8 cellular contexts compared by ENCODE assay signal in genomic region chr2:108652187-108652931, GRCh38.
A peak's percentile ranks its signal among the peaks of the same experiment; 100 is the strongest.
DNase-seq lines count a peak whose midpoint lies in the region; ATAC-seq and TF ChIP-seq lines count a peak whose summit lies in the region.
"Not testable (repeated sequence)": the region's sequence is repeated elsewhere in the genome, so short reads cannot be mapped to it uniquely, and the experiment has no call there.

No MANE protein-coding gene starts in this region.

- peak overlapping the region; percentile 59 for H3K4me3 Mint-ChIP-seq in CD8-positive, alpha-beta T cell
- H3K4me3 Mint-ChIP-seq in activated CD4-positive, alpha-beta T cell treated with anti-CD3 and anti-CD28 coated beads, Interleukin-2, amount 10 ng/mL, durations not matched to agents 24 days and 14 days, result peak overlapping the region; percentile 77

- not testable (repeated sequence) for H3K36me3 ChIP-seq in CD8-positive, alpha-beta T cell (ENCODE audit: insufficient read depth, low read length); mammary epithelial cell (ENCODE audit: insufficient read depth, low read length); kidney epithelial cell (ENCODE audit: control insufficient read depth, insufficient read depth, low read length)

- 82% methylated on average over 6 of the region's 7 CpGs for WGBS in mammary epithelial cell (ENCODE audit: low coverage, missing lambda C conversion rate)

- in situ Hi-C loops in mammary epithelial cell (cut with MboI; ENCODE audit: low sequenced_read_pairs in 2 of 2), result not testable (repeated sequence)

- not testable (repeated sequence) for H4K20me1 ChIP-seq in mammary epithelial cell (ENCODE audit: insufficient read depth, low read length)

- peaks cover 15% of the 10 kb centered on the region for H3K4me1 ChIP-seq in CD8-positive, alpha-beta T cell (ENCODE audit: insufficient read depth, low read length)
- H3K4me1 ChIP-seq in mammary epithelial cell (ENCODE audit: insufficient read depth, low read length), result not testable (repeated sequence)

- H3K27ac Mint-ChIP-seq in CD8-positive, alpha-beta T cell, result peak overlapping the region; percentile 49
- peak overlapping the region; percentile 94 for H3K27ac Mint-ChIP-seq in activated CD4-positive, alpha-beta T cell treated with anti-CD3 and anti-CD28 coated beads, Interleukin-2, amount 10 ng/mL, durations not matched to agents 24 days and 14 days

- DNase-seq in CD8-positive, alpha-beta T cell, result peak in 4 of 7 experiments; percentile 5 to 32 (median 16)
- peak; percentile 84 for DNase-seq in NOMO-1 treated with DMSO at 0.1 percent for 48 hours (lab: John Stamatoyannopoulos, UW; ENCODE audit: unreplicated experiment)
- peak; percentile 89 for DNase-seq in activated CD4-positive, alpha-beta T cell treated with anti-CD3 and anti-CD28 coated beads, Interleukin-2, amount 10 ng/mL, durations not matched to agents 24 days and 14 days
- DNase-seq in mammary epithelial cell, result peak; percentile 67
- DNase-seq in kidney epithelial cell (ENCODE audit: low read depth), result peak; percentile 85
- peak; percentile 27 to 30 for DNase-seq in stimulated activated CD4-positive, alpha-beta T cell treated with anti-CD3 and anti-CD28 coated beads, Interleukin-2, amount 100 ng/mL, for 48 hours

- not testable (repeated sequence) for H3K9me3 Mint-ChIP-seq in CD8-positive, alpha-beta T cell; activated CD4-positive, alpha-beta T cell treated with anti-CD3 and anti-CD28 coated beads, Interleukin-2, amount 10 ng/mL, durations not matched to agents 24 days and 14 days

- POLR2A ChIA-PET in CD8-positive, alpha-beta T cell (lab: Charles Lee), result not testable (repeated sequence)

- intact Hi-C loops in CD8-positive, alpha-beta T cell (cut with DNase I, micrococcal nuclease); mammary epithelial cell (cut with micrococcal nuclease): not testable (repeated sequence)
- intact Hi-C loops in activated CD4-positive, alpha-beta T cell treated with anti-CD3 and anti-CD28 coated beads, Interleukin-2, amount 10 ng/mL, durations not matched to agents 24 days and 14 days (cut with micrococcal nuclease), result loop anchor here (5.0 kb wide), 1 partner anchor 205 kb away; the partner anchor contains the start of gene GCC2

- not testable (repeated sequence) for H2AFZ ChIP-seq in mammary epithelial cell (ENCODE audit: low read depth, low read length)

- H3K79me2 ChIP-seq in mammary epithelial cell (ENCODE audit: insufficient read depth, low read length), result not testable (repeated sequence)

- dilution Hi-C loops in mammary epithelial cell (cut with HindIII; ENCODE audit: low sequenced_read_pairs), result not testable (repeated sequence)

- H3K27ac ChIP-seq in CD8-positive, alpha-beta T cell (ENCODE audit: low read depth, low read length), result not testable (repeated sequence)
- peak overlapping the region; percentile 36 for H3K27ac ChIP-seq in mammary epithelial cell (ENCODE audit: insufficient read depth, low read depth, low read length)

- not testable (repeated sequence) for H3K4me2 ChIP-seq in mammary epithelial cell (ENCODE audit: insufficient read depth, low read depth, low read length)

- not testable (repeated sequence) for TF ChIP-seq CTCF in CD8-positive, alpha-beta T cell (IDR thresholded peaks at IDR 0.05); mammary epithelial cell (conservative IDR thresholded peaks at IDR 0.05 in 1 of 2, IDR thresholded peaks at IDR 0.05 in 1 of 2; ENCODE audit: extremely low read depth in 1 of 2, insufficient read depth in 1 of 2, low read depth in 1 of 2, low read length in 2 of 2); kidney epithelial cell (IDR thresholded peaks at IDR 0.05; ENCODE audit: insufficient read depth, low read length, poor library complexity, severe bottlenecking)

- H3K4me3 ChIP-seq in CD8-positive, alpha-beta T cell (ENCODE audit: low read depth, low read length); mammary epithelial cell (replicated peaks in 1 of 3; ENCODE audit: insufficient read depth in 1 of 3, low read depth in 2 of 3, low read length in 3 of 3); kidney epithelial cell (ENCODE audit: low read depth, low read length): not testable (repeated sequence)

- H3K27me3 ChIP-seq in CD8-positive, alpha-beta T cell (ENCODE audit: insufficient read depth, low read length); mammary epithelial cell (ENCODE audit: insufficient read depth, low read length); kidney epithelial cell (ENCODE audit: control insufficient read depth, insufficient read depth, low read length): not testable (repeated sequence)

- not testable (repeated sequence) for H3K36me3 Mint-ChIP-seq in CD8-positive, alpha-beta T cell
- H3K36me3 Mint-ChIP-seq in activated CD4-positive, alpha-beta T cell treated with anti-CD3 and anti-CD28 coated beads, Interleukin-2, amount 10 ng/mL, durations not matched to agents 24 days and 14 days (ENCODE audit: low read depth), result peaks cover 21% of the 10 kb centered on the region

- H3K9ac ChIP-seq in mammary epithelial cell (ENCODE audit: insufficient read depth, low read length), result not testable (repeated sequence)

- CTCF ChIA-PET in CD8-positive, alpha-beta T cell (lab: Charles Lee); mammary epithelial cell (lab: Charles Lee; ENCODE audit: low non-redundant PET): not testable (repeated sequence)

- not testable (repeated sequence) for BruUV-seq in mammary epithelial cell (replicated peaks; lab: Mats Ljungman, UMichigan)

- H3K9me3 ChIP-seq in CD8-positive, alpha-beta T cell (ENCODE audit: low read length); mammary epithelial cell (replicated peaks; ENCODE audit: insufficient read depth, low read length): not testable (repeated sequence)

- peak; percentile 95 for ATAC-seq in CD8-positive, alpha-beta T cell
- ATAC-seq in GM19467 (IDR thresholded peaks at IDR 0.05; ENCODE audit: unreplicated experiment) (peak; percentile 98), HG03095 (IDR thresholded peaks at IDR 0.05; ENCODE audit: unreplicated experiment) (peak; percentile 97)

- peaks cover 33% of the 10 kb centered on the region for H3K4me1 Mint-ChIP-seq in CD8-positive, alpha-beta T cell (ENCODE audit: low read depth)
- H3K4me1 Mint-ChIP-seq in activated CD4-positive, alpha-beta T cell treated with anti-CD3 and anti-CD28 coated beads, Interleukin-2, amount 10 ng/mL, durations not matched to agents 24 days and 14 days, result peaks cover 42% of the 10 kb centered on the region

- H3K27me3 Mint-ChIP-seq in CD8-positive, alpha-beta T cell (ENCODE audit: low read depth); activated CD4-positive, alpha-beta T cell treated with anti-CD3 and anti-CD28 coated beads, Interleukin-2, amount 10 ng/mL, durations not matched to agents 24 days and 14 days: not testable (repeated sequence)

Comparison
In these comparisons a context has a peak if more than half of its experiments do, and no peak if none do; other contexts are left out.
1. DNase-seq: peak in every context shown above with its lines; median percentile 89 in activated CD4-positive, alpha-beta T cell treated with anti-CD3 and anti-CD28 coated beads, Interleukin-2, amount 10 ng/mL, durations not matched to agents 24 days and 14 days; 85 in kidney epithelial cell; 84 in NOMO-1 treated with DMSO at 0.1 percent for 48 hours; 67 in mammary epithelial cell; 28 in stimulated activated CD4-positive, alpha-beta T cell treated with anti-CD3 and anti-CD28 coated beads, Interleukin-2, amount 100 ng/mL, for 48 hours; 16 in CD8-positive, alpha-beta T cell.